8 cellular contexts compared by ENCODE assay signal in genomic region chr18:9913151-9913525, GRCh38.
DNase-seq lines count a peak whose midpoint lies in the region; ATAC-seq and TF ChIP-seq lines count a peak whose summit lies in the region.

No MANE protein-coding gene starts in this region.

- ATAC-seq in GM21723 (IDR thresholded peaks at IDR 0.05; ENCODE audit: unreplicated experiment) (peak; percentile 1), SK-N-SH treated with all-trans-retinoic acid at 6 μM for 48 hours (peak; percentile 48), HG03442 (IDR thresholded peaks at IDR 0.05; ENCODE audit: unreplicated experiment) (no peak), GM21825 (IDR thresholded peaks at IDR 0.05; ENCODE audit: unreplicated experiment) (no peak)

- peak overlapping the region; percentile 77 for H3K4me3 ChIP-seq in retinal pigment epithelial cell (ENCODE audit: low read length)

- TF ChIP-seq CTCF in retinal pigment epithelial cell (conservative IDR thresholded peaks at IDR 0.05; ENCODE audit: low read depth, low read length) = no peak

- DNase-seq in foreskin melanocyte = peak; percentile 39
- no peak for DNase-seq in retinal pigment epithelial cell (ENCODE audit: low read depth)
- no peak for DNase-seq in Ammon's horn (ENCODE audit: low spot score)
- no peak for DNase-seq in superior temporal gyrus (ENCODE audit: extremely low spot score)

TF ChIP-seq in SK-N-SH treated with all-trans-retinoic acid at 6 μM for 48 hours, 23 proteins besides CTCF, POLR2A, EP300 and RAD21:
- TF ChIP-seq ZNF8 (CRISPR knock-in tag; IDR thresholded peaks at IDR 0.05) (0 out of 2 replicates have a peak, but pooled peaks have one; percentile 19), ZFP30 (CRISPR knock-in tag; IDR thresholded peaks at IDR 0.05) (no peak)

Comparison
In these comparisons a context has a peak if more than half of its experiments do, and no peak if none do; other contexts are left out.
1. ATAC-seq: peak in GM21723 (single experiment) and SK-N-SH treated with all-trans-retinoic acid at 6 μM for 48 hours (single experiment); none in HG03442 (single experiment) and GM21825 (single experiment).